ENCODE assay signal across 1 cellular context in the genomic region with DNA sequence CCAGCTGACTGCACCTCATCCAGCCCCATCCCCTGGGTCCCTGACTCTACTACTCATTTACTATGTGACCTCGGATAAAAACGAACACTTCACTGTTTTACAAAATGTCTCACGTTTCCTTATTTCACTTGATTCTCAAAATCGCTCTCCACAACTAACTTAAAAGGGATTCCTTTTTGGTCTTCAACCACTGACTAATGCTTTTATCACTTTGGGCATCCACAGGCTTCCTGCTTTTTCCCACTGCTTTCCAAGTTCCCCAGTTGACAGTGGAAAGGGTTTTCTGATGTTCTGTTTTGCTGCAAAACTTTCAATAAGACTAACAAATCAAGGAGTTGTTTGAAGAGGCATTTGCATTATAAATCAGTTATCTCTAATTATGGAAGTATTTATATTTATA.
TF ChIP-seq lines count a peak whose summit lies in the region.

No MANE protein-coding gene starts in this region.

TF ChIP-seq in GM12878, 131 proteins besides CTCF, POLR2A, EP300 and RAD21 (continued from another document):
- TF ChIP-seq, protein P1, sequence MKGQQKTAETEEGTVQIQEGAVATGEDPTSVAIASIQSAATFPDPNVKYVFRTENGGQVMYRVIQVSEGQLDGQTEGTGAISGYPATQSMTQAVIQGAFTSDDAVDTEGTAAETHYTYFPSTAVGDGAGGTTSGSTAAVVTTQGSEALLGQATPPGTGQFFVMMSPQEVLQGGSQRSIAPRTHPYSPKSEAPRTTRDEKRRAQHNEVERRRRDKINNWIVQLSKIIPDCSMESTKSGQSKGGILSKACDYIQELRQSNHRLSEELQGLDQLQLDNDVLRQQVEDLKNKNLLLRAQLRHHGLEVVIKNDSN (IDR thresholded peaks at IDR 0.05; ENCODE audit: borderline replicate concordance, extremely low read length, insufficient read depth, low read depth, low read length), result no peak
- TF ChIP-seq POU2F2 (IDR thresholded peaks at IDR 0.05; ENCODE audit: borderline replicate concordance, low read depth, low read length) (no peak), NR2F1 (conservative IDR thresholded peaks at IDR 0.05) (no peak)
